Comparison of ENCODE assay signal across 8 cellular contexts in genomic region chr5:140042551-140043507, GRCh38. TPM values are rescaled to one million over a fixed set of nuclear protein-coding genes. Genes with fewer than 3 reads are reported as not detected.
DNase-seq lines count a peak whose midpoint lies in the region; ATAC-seq and TF ChIP-seq lines count a peak whose summit lies in the region.

TSS of gene NRG2 (minus strand) at chr5:140043299.

- H3K27ac ChIP-seq in AG04450 (ENCODE audit: low read depth, low read length): no peak within 1 kb of the TSS
- H3K27ac ChIP-seq in esophagus squamous epithelium: peak within 1 kb of the TSS in 3 of 4 donors; percentile 61 to 71 (median 68)
- H3K27ac ChIP-seq in muscle layer of colon (ENCODE audit: low read depth, low read length): peak within 1 kb of the TSS; percentile 73

- ATAC-seq in GM18867 (IDR thresholded peaks at IDR 0.05; ENCODE audit: unreplicated experiment): peak; percentile 67
- ATAC-seq in HG03103 (IDR thresholded peaks at IDR 0.05; ENCODE audit: low read depth, unreplicated experiment): peak; percentile 68
- peak; percentile 84 for ATAC-seq in stimulated activated naive CD8-positive, alpha-beta T cell treated with anti-CD3 and anti-CD28 coated beads, Interleukin-15, amount 100 ng/mL, for 72 hours

- H3K9ac ChIP-seq in muscle layer of colon (ENCODE audit: low read length): no peak within 1 kb of the TSS

- no peaks in the 10 kb centered on the region for H3K36me3 Mint-ChIP-seq in activated T-cell treated with anti-CD3 and anti-CD28 coated beads, Interleukin-2, amount 50 U/mL, for 24 hours (ENCODE audit: low read depth)

- H3K4me1 ChIP-seq in esophagus squamous epithelium (peaks cover 11 to 49% (median 18%) of the 10 kb centered on the region in 3 donors), muscle layer of colon (ENCODE audit: insufficient read depth, low read length) (peaks cover 25% of the 10 kb centered on the region)

- intact Hi-C loops in esophagus squamous epithelium (cut with DNase I): no loop called here

- peaks cover 24% of the 10 kb centered on the region for H3K4me1 Mint-ChIP-seq in activated T-cell treated with anti-CD3 and anti-CD28 coated beads, Interleukin-2, amount 50 U/mL, for 24 hours (ENCODE audit: low read depth)
- H3K4me1 Mint-ChIP-seq in stimulated activated naive CD8-positive, alpha-beta T cell treated with anti-CD3 and anti-CD28 coated beads, Interleukin-15, amount 100 ng/mL, for 72 hours: peaks cover 17% of the 10 kb centered on the region

- H3K36me3 ChIP-seq in esophagus squamous epithelium (no peaks in the 10 kb centered on the region), muscle layer of colon (ENCODE audit: insufficient read depth, low read length) (no peaks in the 10 kb centered on the region)

- TF ChIP-seq CTCF in AG04450 (IDR thresholded peaks at IDR 0.05; ENCODE audit: low read depth, low read length) (peak; percentile 49), esophagus squamous epithelium (IDR thresholded peaks at IDR 0.05) (peak in 3 of 6 experiments; percentile 25 to 46 (median 31))

- no peaks in the 10 kb centered on the region for H3K9me3 Mint-ChIP-seq in activated T-cell treated with anti-CD3 and anti-CD28 coated beads, Interleukin-2, amount 50 U/mL, for 24 hours
- H3K9me3 Mint-ChIP-seq in stimulated activated naive CD8-positive, alpha-beta T cell treated with anti-CD3 and anti-CD28 coated beads, Interleukin-15, amount 100 ng/mL, for 72 hours: no peaks in the 10 kb centered on the region

- H3K4me3 Mint-ChIP-seq in activated T-cell treated with anti-CD3 and anti-CD28 coated beads, Interleukin-2, amount 50 U/mL, for 24 hours: peak within 1 kb of the TSS; percentile 74
- H3K4me3 Mint-ChIP-seq in stimulated activated naive CD8-positive, alpha-beta T cell treated with anti-CD3 and anti-CD28 coated beads, Interleukin-15, amount 100 ng/mL, for 72 hours: peak within 1 kb of the TSS; percentile 72 to 85

- CTCF ChIA-PET in AG04450 (lab: Charles Lee): interaction anchor here (0.6 to 2.0 kb wide), 6 partner anchors 14 to 163 kb away, joined by 3 to 7 read pairs (median 4); no protein-coding TSS in a partner anchor

- no peak within 1 kb of the TSS for H3K27ac Mint-ChIP-seq in activated T-cell treated with anti-CD3 and anti-CD28 coated beads, Interleukin-2, amount 50 U/mL, for 24 hours
- H3K27ac Mint-ChIP-seq in stimulated activated naive CD8-positive, alpha-beta T cell treated with anti-CD3 and anti-CD28 coated beads, Interleukin-15, amount 100 ng/mL, for 72 hours: peak within 1 kb of the TSS in 1 of 2 donors; percentile 23

- DNase-seq in AG04450 (ENCODE audit: low read depth, low spot score) (no peak), NCI-H774 (lab: John Stamatoyannopoulos, UW) (peak; percentile 10), esophagus squamous epithelium (lab: John Stamatoyannopoulos, UW) (no peak)
- DNase-seq in activated T-cell treated with anti-CD3 and anti-CD28 coated beads, Interleukin-2, amount 50 U/mL, for 24 hours: peak; percentile 65
- peak; percentile 52 to 59 for DNase-seq in stimulated activated naive CD8-positive, alpha-beta T cell treated with anti-CD3 and anti-CD28 coated beads, Interleukin-15, amount 100 ng/mL, for 72 hours

- H3K27me3 ChIP-seq in AG04450 (ENCODE audit: control insufficient read depth, insufficient read depth, low read length): peaks cover 35% of the 10 kb centered on the region
- H3K27me3 ChIP-seq in esophagus squamous epithelium: peaks cover 0 to 63% (median 3%) of the 10 kb centered on the region in 4 donors
- H3K27me3 ChIP-seq in muscle layer of colon (ENCODE audit: control insufficient read depth in 1 of 2, insufficient read depth in 2 of 2, low read length in 2 of 2): peaks cover 0 to 10% of the 10 kb centered on the region in 2 donors

- no CpG with 5 or more reads among the region's 91 CpGs for WGBS in esophagus squamous epithelium, 2 donors

- POLR2A ChIA-PET in AG04450 (lab: Yijun Ruan, JAX): no interaction called here

- H3K27me3 Mint-ChIP-seq in activated T-cell treated with anti-CD3 and anti-CD28 coated beads, Interleukin-2, amount 50 U/mL, for 24 hours: peaks cover 72% of the 10 kb centered on the region
- H3K27me3 Mint-ChIP-seq in stimulated activated naive CD8-positive, alpha-beta T cell treated with anti-CD3 and anti-CD28 coated beads, Interleukin-15, amount 100 ng/mL, for 72 hours: peaks cover 81% of the 10 kb centered on the region

- H3K9me3 ChIP-seq in AG04450 (ENCODE audit: control insufficient read depth, insufficient read depth, low read length) (peaks cover 2% of the 10 kb centered on the region; the same call in 1 of the 2 replicates), esophagus squamous epithelium (no peaks in the 10 kb centered on the region), muscle layer of colon (ENCODE audit: low read length) (no peaks in the 10 kb centered on the region)

- H3K4me3 ChIP-seq in AG04450 (ENCODE audit: low read depth, low read length): peak within 1 kb of the TSS; percentile 63
- H3K4me3 ChIP-seq in esophagus squamous epithelium: peak within 1 kb of the TSS; percentile 38 to 68 (median 53)
- peak within 1 kb of the TSS; percentile 74 to 96 for H3K4me3 ChIP-seq in muscle layer of colon (ENCODE audit: low read depth in 1 of 2, low read length in 2 of 2)

- no peak for TF ChIP-seq POLR2A in esophagus squamous epithelium (IDR thresholded peaks at IDR 0.05)

RNA-seq across cellular contexts. Expression of gene NRG2, which starts in this region (rescaled TPM):
- 0.02 and 0.12 TPM in 2 replicates for polyA plus RNA-seq in AG04450 (2011; rRNA removed)
- polyA minus RNA-seq in AG04450 (2011; rRNA and poly(A)+ RNA removed): not detected in 2 replicates
- 1 to 10 TPM in 3 of 4 donors, under 1 TPM in 1; 0.66 to 4.9 (median 2.5) TPM for total RNA-seq in esophagus squamous epithelium

Comparison
In these comparisons a context has a peak if more than half of its experiments do, and no peak if none do; other contexts are left out.
1. DNase-seq: peak in NCI-H774 (single experiment), activated T-cell treated with anti-CD3 and anti-CD28 coated beads, Interleukin-2, amount 50 U/mL, for 24 hours (single experiment) and stimulated activated naive CD8-positive, alpha-beta T cell treated with anti-CD3 and anti-CD28 coated beads, Interleukin-15, amount 100 ng/mL, for 72 hours (2 of 2); none in AG04450 (single experiment) and esophagus squamous epithelium (single experiment).
2. Peak in every context shown above with its lines, with median percentiles within 50 percentile points of each other: H3K4me3 ChIP-seq and ATAC-seq.